19 cellular contexts compared by ENCODE assay signal in the genomic region with DNA sequence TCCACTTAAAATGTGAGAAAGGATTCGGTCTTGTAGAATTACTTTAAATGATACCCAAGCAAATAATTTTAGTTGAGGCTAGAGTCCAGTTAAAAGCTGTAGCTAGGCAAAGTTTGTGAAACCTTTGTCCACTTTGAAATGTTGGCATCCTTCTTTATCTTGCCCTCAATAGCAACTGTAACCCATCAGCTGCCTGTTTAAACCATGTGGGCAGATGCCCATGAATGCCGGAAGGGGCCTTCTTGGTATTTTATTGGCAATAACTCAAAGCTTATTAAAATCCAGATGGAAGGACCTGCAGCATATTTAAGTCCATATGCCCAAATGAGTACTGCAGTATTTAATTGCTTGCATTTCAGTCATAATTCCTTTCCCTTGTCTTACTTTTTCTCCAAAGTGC.
"Had no signal": no experiment of that assay in that cellular context is flagged by ENCODE, and none has a peak within 500 bp of the region (broad histone marks: within the 10 kb centered on the region; RNA-seq: fewer than 3 reads in every experiment).

No MANE protein-coding gene starts in this region.

- H3K27me3 ChIP-seq: esophagus squamous epithelium, foreskin keratinocyte, right lobe of liver, spleen, tibial artery, upper lobe of right lung, vagina had no signal

- H3K4me1 ChIP-seq: esophagus squamous epithelium, foreskin keratinocyte, left ventricle myocardium inferior, lower lobe of right lung, psoas muscle, right lobe of liver, spleen, tibial artery, upper lobe of right lung, vagina had no signal

- H3K9me3 ChIP-seq: esophagus squamous epithelium, left ventricle myocardium inferior, lower lobe of right lung, psoas muscle, right lobe of liver, tibial artery, upper lobe of right lung, vagina had no signal

- DNase-seq: dermis blood vessel endothelial cell; esophagus squamous epithelium; foreskin keratinocyte; immature natural killer cell; left cardiac atrium; left ventricle myocardium inferior; lower lobe of right lung; naive thymus-derived CD4-positive, alpha-beta T cell; nephron progenitor cell; psoas muscle; retina; right lobe of liver; spleen; stimulated activated CD4-positive, alpha-beta T cell treated with anti-CD3 and anti-CD28 coated beads, Interleukin-15, amount 100 ng/mL, for 24 hours; stimulated activated CD4-positive, alpha-beta T cell treated with anti-CD3 and anti-CD28 coated beads, Interleukin-1b, Interleukin-23, amount 100 ng/mL, for 48 hours; stimulated activated CD4-positive, alpha-beta T cell treated with anti-CD3 and anti-CD28 coated beads, Interleukin-4, amount 100 ng/mL, for 24 hours; tibial artery; upper lobe of right lung had no signal

- H3K27ac ChIP-seq: esophagus squamous epithelium, foreskin keratinocyte, left ventricle myocardium inferior, lower lobe of right lung, psoas muscle, right lobe of liver, spleen, tibial artery, upper lobe of right lung, vagina had no signal

- H3K36me3 ChIP-seq: esophagus squamous epithelium, left ventricle myocardium inferior, lower lobe of right lung, right lobe of liver, spleen, tibial artery, upper lobe of right lung, vagina had no signal

- H3K4me3 ChIP-seq: esophagus squamous epithelium, left ventricle myocardium inferior, lower lobe of right lung, psoas muscle, right lobe of liver, spleen, tibial artery, upper lobe of right lung, vagina had no signal
